Comparison of ENCODE assay signal across 1 cellular context in the genomic region with DNA sequence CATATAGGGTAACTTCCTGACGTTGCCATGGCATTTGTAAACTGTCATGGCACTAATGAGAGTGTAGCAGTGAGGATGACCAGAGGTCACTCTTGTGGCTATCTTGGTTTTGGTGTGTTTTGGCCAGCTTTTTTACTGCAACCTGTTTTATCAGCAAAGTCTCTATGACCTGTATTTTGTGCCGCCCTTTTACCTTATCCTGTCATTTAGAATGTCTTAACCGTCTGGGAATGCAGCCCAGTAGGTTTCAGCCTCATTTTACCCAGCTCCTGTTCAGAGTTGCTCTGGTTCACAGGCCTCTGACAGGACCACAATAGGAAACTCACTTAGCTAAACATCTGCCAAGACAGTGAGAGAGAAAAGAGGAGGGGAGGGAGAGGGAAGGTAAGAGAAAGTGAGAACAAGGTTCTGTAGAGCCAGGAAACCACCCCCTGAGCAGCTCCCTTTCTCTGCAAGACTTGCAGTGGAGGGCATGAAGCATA.
TF ChIP-seq lines count a peak whose summit lies in the region.

No MANE protein-coding gene starts in this region.

TF ChIP-seq in GM23338, 12 proteins besides CTCF, POLR2A, EP300 and RAD21 (continued from another document):
- TF ChIP-seq, protein P1, sequence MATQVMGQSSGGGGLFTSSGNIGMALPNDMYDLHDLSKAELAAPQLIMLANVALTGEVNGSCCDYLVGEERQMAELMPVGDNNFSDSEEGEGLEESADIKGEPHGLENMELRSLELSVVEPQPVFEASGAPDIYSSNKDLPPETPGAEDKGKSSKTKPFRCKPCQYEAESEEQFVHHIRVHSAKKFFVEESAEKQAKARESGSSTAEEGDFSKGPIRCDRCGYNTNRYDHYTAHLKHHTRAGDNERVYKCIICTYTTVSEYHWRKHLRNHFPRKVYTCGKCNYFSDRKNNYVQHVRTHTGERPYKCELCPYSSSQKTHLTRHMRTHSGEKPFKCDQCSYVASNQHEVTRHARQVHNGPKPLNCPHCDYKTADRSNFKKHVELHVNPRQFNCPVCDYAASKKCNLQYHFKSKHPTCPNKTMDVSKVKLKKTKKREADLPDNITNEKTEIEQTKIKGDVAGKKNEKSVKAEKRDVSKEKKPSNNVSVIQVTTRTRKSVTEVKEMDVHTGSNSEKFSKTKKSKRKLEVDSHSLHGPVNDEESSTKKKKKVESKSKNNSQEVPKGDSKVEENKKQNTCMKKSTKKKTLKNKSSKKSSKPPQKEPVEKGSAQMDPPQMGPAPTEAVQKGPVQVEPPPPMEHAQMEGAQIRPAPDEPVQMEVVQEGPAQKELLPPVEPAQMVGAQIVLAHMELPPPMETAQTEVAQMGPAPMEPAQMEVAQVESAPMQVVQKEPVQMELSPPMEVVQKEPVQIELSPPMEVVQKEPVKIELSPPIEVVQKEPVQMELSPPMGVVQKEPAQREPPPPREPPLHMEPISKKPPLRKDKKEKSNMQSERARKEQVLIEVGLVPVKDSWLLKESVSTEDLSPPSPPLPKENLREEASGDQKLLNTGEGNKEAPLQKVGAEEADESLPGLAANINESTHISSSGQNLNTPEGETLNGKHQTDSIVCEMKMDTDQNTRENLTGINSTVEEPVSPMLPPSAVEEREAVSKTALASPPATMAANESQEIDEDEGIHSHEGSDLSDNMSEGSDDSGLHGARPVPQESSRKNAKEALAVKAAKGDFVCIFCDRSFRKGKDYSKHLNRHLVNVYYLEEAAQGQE (IDR thresholded peaks at IDR 0.05; ENCODE audit: unreplicated experiment), result no peak
- TF ChIP-seq POLR2AphosphoS5 (IDR thresholded peaks at IDR 0.05; ENCODE audit: low read depth) (no peak), CREB1 (CRISPR knock-in tag; IDR thresholded peaks at IDR 0.05; ENCODE audit: low read depth) (no peak), EZH2phosphoT487 (IDR thresholded peaks at IDR 0.05; ENCODE audit: unreplicated experiment) (no peak), JUNB (IDR thresholded peaks at IDR 0.05; ENCODE audit: unreplicated experiment) (no peak)
- TF ChIP-seq, protein P2, sequence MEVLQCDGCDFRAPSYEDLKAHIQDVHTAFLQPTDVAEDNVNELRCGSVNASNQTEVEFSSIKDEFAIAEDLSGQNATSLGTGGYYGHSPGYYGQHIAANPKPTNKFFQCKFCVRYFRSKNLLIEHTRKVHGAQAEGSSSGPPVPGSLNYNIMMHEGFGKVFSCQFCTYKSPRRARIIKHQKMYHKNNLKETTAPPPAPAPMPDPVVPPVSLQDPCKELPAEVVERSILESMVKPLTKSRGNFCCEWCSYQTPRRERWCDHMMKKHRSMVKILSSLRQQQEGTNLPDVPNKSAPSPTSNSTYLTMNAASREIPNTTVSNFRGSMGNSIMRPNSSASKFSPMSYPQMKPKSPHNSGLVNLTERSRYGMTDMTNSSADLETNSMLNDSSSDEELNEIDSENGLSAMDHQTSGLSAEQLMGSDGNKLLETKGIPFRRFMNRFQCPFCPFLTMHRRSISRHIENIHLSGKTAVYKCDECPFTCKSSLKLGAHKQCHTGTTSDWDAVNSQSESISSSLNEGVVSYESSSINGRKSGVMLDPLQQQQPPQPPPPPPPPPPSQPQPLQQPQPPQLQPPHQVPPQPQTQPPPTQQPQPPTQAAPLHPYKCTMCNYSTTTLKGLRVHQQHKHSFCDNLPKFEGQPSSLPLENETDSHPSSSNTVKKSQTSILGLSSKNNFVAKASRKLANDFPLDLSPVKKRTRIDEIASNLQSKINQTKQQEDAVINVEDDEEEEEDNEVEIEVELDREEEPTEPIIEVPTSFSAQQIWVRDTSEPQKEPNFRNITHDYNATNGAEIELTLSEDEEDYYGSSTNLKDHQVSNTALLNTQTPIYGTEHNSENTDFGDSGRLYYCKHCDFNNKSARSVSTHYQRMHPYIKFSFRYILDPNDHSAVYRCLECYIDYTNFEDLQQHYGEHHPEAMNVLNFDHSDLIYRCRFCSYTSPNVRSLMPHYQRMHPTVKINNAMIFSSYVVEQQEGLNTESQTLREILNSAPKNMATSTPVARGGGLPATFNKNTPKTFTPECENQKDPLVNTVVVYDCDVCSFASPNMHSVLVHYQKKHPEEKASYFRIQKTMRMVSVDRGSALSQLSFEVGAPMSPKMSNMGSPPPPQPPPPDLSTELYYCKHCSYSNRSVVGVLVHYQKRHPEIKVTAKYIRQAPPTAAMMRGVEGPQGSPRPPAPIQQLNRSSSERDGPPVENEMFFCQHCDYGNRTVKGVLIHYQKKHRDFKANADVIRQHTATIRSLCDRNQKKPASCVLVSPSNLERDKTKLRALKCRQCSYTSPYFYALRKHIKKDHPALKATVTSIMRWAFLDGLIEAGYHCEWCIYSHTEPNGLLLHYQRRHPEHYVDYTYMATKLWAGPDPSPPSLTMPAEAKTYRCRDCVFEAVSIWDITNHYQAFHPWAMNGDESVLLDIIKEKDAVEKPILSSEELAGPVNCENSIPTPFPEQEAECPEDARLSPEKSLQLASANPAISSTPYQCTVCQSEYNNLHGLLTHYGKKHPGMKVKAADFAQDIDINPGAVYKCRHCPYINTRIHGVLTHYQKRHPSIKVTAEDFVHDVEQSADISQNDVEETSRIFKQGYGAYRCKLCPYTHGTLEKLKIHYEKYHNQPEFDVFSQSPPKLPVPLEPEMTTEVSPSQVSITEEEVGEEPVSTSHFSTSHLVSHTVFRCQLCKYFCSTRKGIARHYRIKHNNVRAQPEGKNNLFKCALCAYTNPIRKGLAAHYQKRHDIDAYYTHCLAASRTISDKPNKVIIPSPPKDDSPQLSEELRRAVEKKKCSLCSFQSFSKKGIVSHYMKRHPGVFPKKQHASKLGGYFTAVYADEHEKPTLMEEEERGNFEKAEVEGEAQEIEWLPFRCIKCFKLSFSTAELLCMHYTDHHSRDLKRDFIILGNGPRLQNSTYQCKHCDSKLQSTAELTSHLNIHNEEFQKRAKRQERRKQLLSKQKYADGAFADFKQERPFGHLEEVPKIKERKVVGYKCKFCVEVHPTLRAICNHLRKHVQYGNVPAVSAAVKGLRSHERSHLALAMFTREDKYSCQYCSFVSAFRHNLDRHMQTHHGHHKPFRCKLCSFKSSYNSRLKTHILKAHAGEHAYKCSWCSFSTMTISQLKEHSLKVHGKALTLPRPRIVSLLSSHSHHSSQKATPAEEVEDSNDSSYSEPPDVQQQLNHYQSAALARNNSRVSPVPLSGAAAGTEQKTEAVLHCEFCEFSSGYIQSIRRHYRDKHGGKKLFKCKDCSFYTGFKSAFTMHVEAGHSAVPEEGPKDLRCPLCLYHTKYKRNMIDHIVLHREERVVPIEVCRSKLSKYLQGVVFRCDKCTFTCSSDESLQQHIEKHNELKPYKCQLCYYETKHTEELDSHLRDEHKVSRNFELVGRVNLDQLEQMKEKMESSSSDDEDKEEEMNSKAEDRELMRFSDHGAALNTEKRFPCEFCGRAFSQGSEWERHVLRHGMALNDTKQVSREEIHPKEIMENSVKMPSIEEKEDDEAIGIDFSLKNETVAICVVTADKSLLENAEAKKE (CRISPR knock-in tag; IDR thresholded peaks at IDR 0.05), result no peak
- TF ChIP-seq, protein P3, sequence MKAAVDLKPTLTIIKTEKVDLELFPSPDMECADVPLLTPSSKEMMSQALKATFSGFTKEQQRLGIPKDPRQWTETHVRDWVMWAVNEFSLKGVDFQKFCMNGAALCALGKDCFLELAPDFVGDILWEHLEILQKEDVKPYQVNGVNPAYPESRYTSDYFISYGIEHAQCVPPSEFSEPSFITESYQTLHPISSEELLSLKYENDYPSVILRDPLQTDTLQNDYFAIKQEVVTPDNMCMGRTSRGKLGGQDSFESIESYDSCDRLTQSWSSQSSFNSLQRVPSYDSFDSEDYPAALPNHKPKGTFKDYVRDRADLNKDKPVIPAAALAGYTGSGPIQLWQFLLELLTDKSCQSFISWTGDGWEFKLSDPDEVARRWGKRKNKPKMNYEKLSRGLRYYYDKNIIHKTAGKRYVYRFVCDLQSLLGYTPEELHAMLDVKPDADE (IDR thresholded peaks at IDR 0.05), result no peak
